ENCODE assay signal across 9 cellular contexts in the genomic region with DNA sequence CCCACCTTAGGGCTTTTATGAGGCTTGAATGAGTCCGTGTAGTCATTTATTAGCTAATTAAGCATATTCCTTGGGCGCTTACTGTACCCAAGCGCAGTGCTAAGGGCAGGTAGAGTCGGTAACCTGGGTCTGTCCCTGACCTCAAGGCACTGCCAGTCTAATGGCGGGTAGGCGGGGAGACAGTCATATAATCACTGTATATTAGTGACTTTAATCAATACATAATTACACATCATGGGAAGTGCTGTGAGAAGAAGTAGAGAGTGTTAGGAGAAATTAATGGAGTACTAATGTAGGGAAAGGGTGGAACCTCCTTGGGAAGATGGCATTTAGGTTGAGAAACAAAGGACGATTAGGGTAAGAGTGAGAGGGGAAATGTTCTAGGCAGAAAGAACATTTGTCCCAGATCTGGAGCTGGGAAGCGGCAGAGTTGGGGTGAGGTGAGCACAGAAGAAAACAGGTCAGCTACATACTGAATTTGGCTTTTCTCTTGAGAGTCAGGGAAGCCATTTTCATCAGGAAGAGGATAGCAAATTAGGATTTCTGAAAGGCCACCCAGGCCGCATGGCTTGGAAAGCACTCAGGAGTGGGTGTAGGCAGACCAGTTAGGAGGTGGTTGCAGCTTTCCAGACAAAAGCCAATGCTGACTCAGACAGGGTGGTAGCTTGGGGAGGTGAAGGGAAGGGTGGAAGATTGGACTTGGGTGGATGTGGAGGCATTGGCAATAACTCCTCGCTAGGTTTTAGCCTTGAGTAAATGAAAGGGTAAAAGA. TPM values are rescaled to one million over a fixed set of nuclear protein-coding genes. Genes with fewer than 3 reads are reported as not detected.
DNase-seq lines count a peak whose midpoint lies in the region; ATAC-seq, FAIRE-seq and TF ChIP-seq lines count a peak whose summit lies in the region.
"Had no signal": no experiment of that assay in that cellular context is flagged by ENCODE, and none has a peak within 500 bp of the region (broad histone marks: within the 10 kb centered on the region; RNA-seq: fewer than 3 reads in every experiment).

No MANE protein-coding gene starts in this region.

- H3K79me2 ChIP-seq in DND-41 (ENCODE audit: insufficient read depth, low read length) (peaks cover 40% of the 10 kb centered on the region), OCI-LY1 (ENCODE audit: insufficient read depth, low read length) (0 out of 2 replicates have a peak, but pooled peaks cover 8% of the 10 kb centered on the region), H1 (ENCODE audit: control insufficient read depth in 1 of 2, insufficient read depth in 2 of 2, low read length in 2 of 2) (peaks cover 16 to 38% of the 10 kb centered on the region in 2 experiments), osteoblast (ENCODE audit: insufficient read depth, low read length) (peaks cover 42% of the 10 kb centered on the region)

- H3K4me1 ChIP-seq in DND-41 (ENCODE audit: insufficient read depth, low read length) (peaks cover 39% of the 10 kb centered on the region), OCI-LY1 (ENCODE audit: insufficient read depth, low read length, severe bottlenecking) (peaks cover 29% of the 10 kb centered on the region), H1 (replicated peaks in 1 of 4; ENCODE audit: control insufficient read depth in 3 of 4, insufficient read depth in 4 of 4, low read length in 3 of 4) (peaks cover 7 to 24% (median 11%) of the 10 kb centered on the region in 4 experiments), osteoblast (ENCODE audit: insufficient read depth, low read length) (peaks cover 30% of the 10 kb centered on the region)

- H2AFZ ChIP-seq in DND-41 (ENCODE audit: low read depth, low read length), result peak overlapping the region; percentile 91
- H2AFZ ChIP-seq in OCI-LY1 (ENCODE audit: low read length), result no peak overlapping the region
- no peak overlapping the region for H2AFZ ChIP-seq in H1 (ENCODE audit: low read length)
- peak overlapping the region; percentile 92 for H2AFZ ChIP-seq in osteoblast (ENCODE audit: low read length)

- H3K23me2 ChIP-seq in H1 (ENCODE audit: low read depth, low read length), result peaks cover 10% of the 10 kb centered on the region

- H3K56ac ChIP-seq in H1 (replicated peaks; ENCODE audit: insufficient read length, low read depth, low read length), result peak overlapping the region; percentile 94

- no peak for TF ChIP-seq RAD21 in H1 (IDR thresholded peaks at IDR 0.05 in 1 of 2, conservative IDR thresholded peaks at IDR 0.05 in 1 of 2; ENCODE audit: low read depth in 2 of 2, low read length in 2 of 2)

- peak overlapping the region; percentile 14 for H2BK120ac ChIP-seq in H1 (replicated peaks; ENCODE audit: low read depth, low read length)

- H3K4ac ChIP-seq in H1 (replicated peaks; ENCODE audit: insufficient read length, low read depth, low read length), result peak overlapping the region; percentile 61

- FAIRE-seq in H1 (lab: Jason Lieb, UNC), result no peak

- TF ChIP-seq CTCF in DND-41 (IDR thresholded peaks at IDR 0.05; ENCODE audit: borderline replicate concordance, extremely low read depth, low read length, poor library complexity, severe bottlenecking) (no peak), OCI-LY1 (IDR thresholded peaks at IDR 0.05; ENCODE audit: low read length) (no peak), H1 (IDR thresholded peaks at IDR 0.05; ENCODE audit: control extremely low read depth in 1 of 3, insufficient read depth in 1 of 3, low read depth in 1 of 3, low read length in 3 of 3) (no peak), osteoblast (IDR thresholded peaks at IDR 0.05; ENCODE audit: extremely low read depth, low read depth, low read length) (no peak)

- POLR2A ChIA-PET in H1 (lab: Charles Lee; ENCODE audit: partially characterized antibody), result interaction anchor here (1.0 to 3.1 kb wide), 6 partner anchors 15 to 260 kb away, joined by 3 to 11 read pairs (median 3); no protein-coding TSS in a partner anchor

- H2AK5ac ChIP-seq in H1 (ENCODE audit: low read depth, low read length), result no peak overlapping the region

- H2BK20ac ChIP-seq in H1 (ENCODE audit: low read length), result no peak overlapping the region

- no peak for TF ChIP-seq EP300 in H1 (IDR thresholded peaks at IDR 0.05; ENCODE audit: borderline replicate concordance in 1 of 2, low read depth in 2 of 2, low read length in 2 of 2)

- TF ChIP-seq POLR2A in H1 (IDR thresholded peaks at IDR 0.05; ENCODE audit: control extremely low read depth in 1 of 2, low read depth in 2 of 2, low read length in 2 of 2), result peak in 1 of 2 experiments; percentile 33; a peak in 1 of 3 replicates

- H3K18ac ChIP-seq in H1 (ENCODE audit: extremely low read depth, low read length), result peak overlapping the region; percentile 64; the same call in 1 of the 2 replicates

- H3K36me3 ChIP-seq in DND-41 (ENCODE audit: insufficient read depth, low read length) (no peaks in the 10 kb centered on the region; the same call in 1 of the 2 replicates), OCI-LY1 (ENCODE audit: insufficient read depth, low read length) (no peaks in the 10 kb centered on the region), H1 (ENCODE audit: control insufficient read depth in 2 of 4, insufficient read depth in 4 of 4, low read length in 3 of 4) (no peaks in the 10 kb centered on the region; a peak in 1 of 8 replicates), osteoblast (ENCODE audit: insufficient read depth, low read length) (no peaks in the 10 kb centered on the region)

- H3K9me2 ChIP-seq in OCI-LY1 (ENCODE audit: low read depth, low read length), result no peaks in the 10 kb centered on the region

- H3K9me3 ChIP-seq in DND-41 (ENCODE audit: insufficient read depth, low read length, severe bottlenecking), result no peaks in the 10 kb centered on the region
- H3K9me3 ChIP-seq in OCI-LY1 (ENCODE audit: low read length), result no peaks in the 10 kb centered on the region
- H3K9me3 ChIP-seq in H1 (ENCODE audit: insufficient read depth in 2 of 2, low read depth in 1 of 2, low read length in 1 of 2), result no peaks in the 10 kb centered on the region
- H3K9me3 ChIP-seq in osteoblast (ENCODE audit: low read depth, low read length), result no peaks in the 10 kb centered on the region

- H3K4me2 ChIP-seq in DND-41 (ENCODE audit: insufficient read depth, low read length), result peak overlapping the region; percentile 89
- peak overlapping the region; percentile 86 for H3K4me2 ChIP-seq in OCI-LY1 (ENCODE audit: low read length)
- H3K4me2 ChIP-seq in H1 (ENCODE audit: insufficient read depth in 1 of 2, low read depth in 2 of 2, low read length in 2 of 2), result peak overlapping the region; percentile 84 to 97
- H3K4me2 ChIP-seq in osteoblast (ENCODE audit: insufficient read depth, low read length), result peak overlapping the region; percentile 97

- peak overlapping the region; percentile 96 for H4K8ac ChIP-seq in H1 (ENCODE audit: extremely low read depth, insufficient read depth, low read length)

- no peaks in the 10 kb centered on the region for H3F3A ChIP-seq in OCI-LY1 (ENCODE audit: insufficient read depth, low read length)

- H3K27ac ChIP-seq in DND-41 (ENCODE audit: low read length) (peak overlapping the region; percentile 98), OCI-LY1 (ENCODE audit: low read depth, low read length, poor library complexity, severe bottlenecking) (no peak overlapping the region), H1 (ENCODE audit: low read depth, low read length) (peak overlapping the region; percentile 99; the same call in 1 of the 2 replicates), osteoblast (ENCODE audit: low read depth, low read length) (peak overlapping the region; percentile 100)

- no peak overlapping the region; the same call in 1 of the 2 replicates for H2BK12ac ChIP-seq in H1 (ENCODE audit: low read depth, low read length)

- peak overlapping the region; percentile 49 for H2BK15ac ChIP-seq in H1 (ENCODE audit: low read length)

- peak; percentile 18 for ATAC-seq in DND-41 (ENCODE audit: insufficient read depth, low read depth)
- no peak for ATAC-seq in GM21515 (IDR thresholded peaks at IDR 0.05; ENCODE audit: unreplicated experiment)
- ATAC-seq in GM21619 (IDR thresholded peaks at IDR 0.05; ENCODE audit: unreplicated experiment), result no peak
- ATAC-seq in GM21367 (IDR thresholded peaks at IDR 0.05; ENCODE audit: unreplicated experiment), result no peak

- H3K9ac ChIP-seq in DND-41 (ENCODE audit: low read depth, low read length), result peak overlapping the region; percentile 70
- H3K9ac ChIP-seq in OCI-LY1 (ENCODE audit: low read length), result peak overlapping the region; percentile 76
- H3K9ac ChIP-seq in H1 (replicated peaks in 1 of 4; ENCODE audit: extremely low read depth in 1 of 4, low read depth in 3 of 4, low read length in 3 of 4), result peak overlapping the region; percentile 88 to 95 (median 92)

- DNase-seq in DND-41, result no peak
- DNase-seq in H1 (ENCODE audit: low read depth in 1 of 2, low spot score in 2 of 2), result no peak
- no peak for DNase-seq in osteoblast (ENCODE audit: insufficient read length, low spot score, missing footprints)
- no peak for DNase-seq in EL

- H3K14ac ChIP-seq in H1 (ENCODE audit: insufficient read length), result no peak overlapping the region

- H3K4me3 ChIP-seq in DND-41 (ENCODE audit: low read depth in 1 of 2, low read length in 2 of 2), result peak overlapping the region; percentile 63 to 77
- H3K4me3 ChIP-seq in OCI-LY1 (ENCODE audit: low read depth, low read length, poor library complexity, severe bottlenecking), result peak overlapping the region; percentile 97
- H3K4me3 ChIP-seq in H1 (ENCODE audit: extremely low read depth in 1 of 4, insufficient read depth in 2 of 4, low read depth in 3 of 4, low read length in 4 of 4), result peak overlapping the region; percentile 72 to 99 (median 92)
- peak overlapping the region; percentile 92 for H3K4me3 ChIP-seq in osteoblast (ENCODE audit: insufficient read depth, low read length)

- 47% methylated on average over 10 of the region's 10 CpGs; no CpG with 5 or more reads in 1 of the 2 experiments for WGBS in H1 (ENCODE audit: extremely low coverage in 1 of 2, insufficient coverage in 1 of 2, insufficient read length in 1 of 2, insufficient replicate concordance in 2 of 2, low coverage in 1 of 2, low lambda C conversion rate in 2 of 2, missing lambda C conversion rate in 1 of 2), 2 experiments

- peaks cover 16% of the 10 kb centered on the region for H3K79me1 ChIP-seq in H1 (ENCODE audit: low read depth, low read length)

- H3K27me3 ChIP-seq in DND-41 (ENCODE audit: insufficient read depth, low read length, poor library complexity) (no peaks in the 10 kb centered on the region), OCI-LY1 (ENCODE audit: insufficient read depth, low read length) (no peaks in the 10 kb centered on the region), H1 (replicated peaks in 1 of 4; ENCODE audit: control insufficient read depth in 3 of 4, extremely low read depth in 1 of 4, insufficient read depth in 3 of 4, low read length in 3 of 4) (no peaks in the 10 kb centered on the region; a peak in 1 of 7 replicates), osteoblast (ENCODE audit: insufficient read depth, low read length) (no peaks in the 10 kb centered on the region)

- CTCF ChIA-PET in H1 (lab: Charles Lee; ENCODE audit: partially characterized antibody), result interaction anchor here (0.6 to 3.8 kb wide), 7 partner anchors 8 to 464 kb away, joined by 3 to 18 read pairs (median 4); no protein-coding TSS in a partner anchor

- H4K91ac ChIP-seq in H1 (replicated peaks; ENCODE audit: insufficient read length, low read length), result peak overlapping the region; percentile 84

- H4K5ac ChIP-seq in H1 (ENCODE audit: insufficient read length, low read depth, low read length), result peak overlapping the region; percentile 98

- no peak overlapping the region for H3K23ac ChIP-seq in H1 (ENCODE audit: insufficient read length)

- H4K20me1 ChIP-seq in DND-41 (ENCODE audit: insufficient read depth, low read length), result peaks cover 27% of the 10 kb centered on the region
- no peaks in the 10 kb centered on the region; the same call in 1 of the 2 replicates for H4K20me1 ChIP-seq in OCI-LY1 (ENCODE audit: insufficient read depth, low read length)
- H4K20me1 ChIP-seq in H1 (replicated peaks in 1 of 2; ENCODE audit: control insufficient read depth in 1 of 2, insufficient read depth in 2 of 2, low read length in 2 of 2), result peaks cover 11 to 21% of the 10 kb centered on the region in 2 experiments
- H4K20me1 ChIP-seq in osteoblast (ENCODE audit: insufficient read depth, low read length), result peaks cover 33% of the 10 kb centered on the region

- H2BK5ac ChIP-seq in H1 (ENCODE audit: low read depth, low read length), result peak overlapping the region; percentile 99

RNA-seq across cellular contexts. Expression of a gene that starts 1.0 kb away (rescaled TPM):
- total RNA-seq in H1 (2021; fragmentation: NEBNext Ultra II Directional; extraction: Animal tissue kit (Norgen Biotek cat#: 25700)), result 51.1 and 60.3 TPM in 2 replicates
- 69.2 and 72.2 TPM in 2 replicates for polyA plus RNA-seq in H1 (2011; rRNA removed)
- polyA plus RNA-seq in H1 (2011; cell fraction: cytosol; rRNA removed), result 68.8 TPM
- 57.1 TPM for polyA plus RNA-seq in H1 (2011; cell fraction: nucleus; rRNA removed)
- polyA plus RNA-seq in H1 (2012, experiment 1 of 2), result 39.7 to 48.2 TPM (median 45.8 TPM) in 4 replicates
- 36.4 TPM for polyA plus RNA-seq in H1 (2012, experiment 2 of 2)
- polyA plus RNA-seq in H1 (2013, experiment 1 of 2), result 48.3 TPM
- 52.3 TPM for polyA plus RNA-seq in H1 (2013, experiment 2 of 2)
- 48.7 and 61.2 TPM in 2 replicates for polyA minus RNA-seq in H1 (2011; rRNA and poly(A)+ RNA removed)
- 29.9 TPM for polyA minus RNA-seq in H1 (2011; cell fraction: cytosol; rRNA and poly(A)+ RNA removed)
- polyA minus RNA-seq in H1 (2011; cell fraction: nucleus; rRNA and poly(A)+ RNA removed), result 46.8 TPM
- total RNA-seq in osteoblast, result 35.4 and 39.1 TPM in 2 replicates

RNA-seq across cellular contexts. Expression of a gene that starts 7.6 kb away (rescaled TPM):
- total RNA-seq in H1 (2021; fragmentation: NEBNext Ultra II Directional; extraction: Animal tissue kit (Norgen Biotek cat#: 25700)), result 66.8 and 71.5 TPM in 2 replicates
- 175 and 184 TPM in 2 replicates for polyA plus RNA-seq in H1 (2011; rRNA removed)
- polyA plus RNA-seq in H1 (2011; cell fraction: cytosol; rRNA removed), result 189 TPM
- polyA plus RNA-seq in H1 (2011; cell fraction: nucleus; rRNA removed), result 108 TPM
- polyA plus RNA-seq in H1 (2012, experiment 1 of 2), result 95.7 to 129 TPM (median 122 TPM) in 4 replicates
- 151 TPM for polyA plus RNA-seq in H1 (2012, experiment 2 of 2)
- polyA plus RNA-seq in H1 (2013, experiment 1 of 2), result 60.7 TPM
- 75.9 TPM for polyA plus RNA-seq in H1 (2013, experiment 2 of 2)
- polyA minus RNA-seq in H1 (2011; rRNA and poly(A)+ RNA removed), result 52.9 and 63.8 TPM in 2 replicates
- 35.2 TPM for polyA minus RNA-seq in H1 (2011; cell fraction: cytosol; rRNA and poly(A)+ RNA removed)
- polyA minus RNA-seq in H1 (2011; cell fraction: nucleus; rRNA and poly(A)+ RNA removed), result 29.1 TPM
- not detected in 2 replicates for total RNA-seq in osteoblast
- total RNA-seq: NCI-H460 had no signal

Comparison
In these comparisons a context has a peak if more than half of its experiments do, and no peak if none do; other contexts are left out.
1. H2AFZ ChIP-seq: peak in DND-41 (single experiment) and osteoblast (single experiment); none in OCI-LY1 (single experiment) and H1 (single experiment).
2. RNA of a gene that starts 7.6 kb away (total RNA-seq): 66.8 to 71.5 TPM in H1; not detected in osteoblast; every median in the first group is over 10 times any median in the second.
3. Peak in every context shown above with its lines, with median percentiles within 50 percentile points of each other: H3K4me2 ChIP-seq, H3K4me3 ChIP-seq and H3K9ac ChIP-seq.